1 cellular context compared by ENCODE assay signal in genomic region chr6:43635387-43636311, GRCh38.
TF ChIP-seq lines count a peak whose summit lies in the region.

Gene MAD2L1BP, plus strand, starts transcription at chr6:43635840. Its CDS starts 36 bp downstream, at chr6:43635876.

TF ChIP-seq in K562, 482 proteins besides CTCF, POLR2A, EP300 and RAD21 (continued from another document and continues in another):
- no peak for TF ChIP-seq ZBTB5 (IDR thresholded peaks at IDR 0.05)
- peak; percentile 80 for TF ChIP-seq SIN3A (IDR thresholded peaks at IDR 0.05; ENCODE audit: borderline replicate concordance in 2 of 2, control insufficient read depth in 1 of 2, low read depth in 2 of 2, low read length in 2 of 2)
- no peak for TF ChIP-seq HDAC3 (IDR thresholded peaks at IDR 0.05; ENCODE audit: borderline replicate concordance, partially characterized antibody)
- no peak for TF ChIP-seq MCM5 (IDR thresholded peaks at IDR 0.05; ENCODE audit: low read depth)
- no peak for TF ChIP-seq FIP1L1 (IDR thresholded peaks at IDR 0.05; ENCODE audit: low read depth, low read length, poor library complexity, severe bottlenecking)
- no peak for TF ChIP-seq ZNF551 (CRISPR knock-in tag; IDR thresholded peaks at IDR 0.05)
- peak; percentile 42 to 73; a peak in 3 of 4 replicates for TF ChIP-seq TRIM24 (IDR thresholded peaks at IDR 0.05)
- TF ChIP-seq MEIS2 (IDR thresholded peaks at IDR 0.05; ENCODE audit: partially characterized antibody) = no peak
- TF ChIP-seq MBD1 (CRISPR knock-in tag; IDR thresholded peaks at IDR 0.05) = no peak
- 0 out of 2 replicates have a peak, but pooled peaks have one; percentile 75 for TF ChIP-seq GTF2F1 (IDR thresholded peaks at IDR 0.05; ENCODE audit: low read depth, low read length)
- TF ChIP-seq CHCHD3 (CRISPR knock-in tag; IDR thresholded peaks at IDR 0.05) = no peak
- no peak for TF ChIP-seq MITF (IDR thresholded peaks at IDR 0.05)
- peak; percentile 98 for TF ChIP-seq ETV1 (tag; conservative IDR thresholded peaks at IDR 0.05; ENCODE audit: low read depth)
- TF ChIP-seq SRSF9 (IDR thresholded peaks at IDR 0.05; ENCODE audit: borderline replicate concordance, low read depth, low read length) = no peak
- no peak; the same call in 1 of the 2 replicates for TF ChIP-seq HMBOX1 (IDR thresholded peaks at IDR 0.05)
- no peak for TF ChIP-seq SRSF7 (optimal IDR thresholded peaks at IDR 0.05; ENCODE audit: low read depth, low read length)
- TF ChIP-seq ARID1B (IDR thresholded peaks at IDR 0.05) = peak; percentile 75
- TF ChIP-seq ZNF780A (CRISPR knock-in tag; IDR thresholded peaks at IDR 0.05) = no peak
- TF ChIP-seq ZNF395 (CRISPR knock-in tag; IDR thresholded peaks at IDR 0.05) = no peak
- TF ChIP-seq ZNF3 (CRISPR knock-in tag; IDR thresholded peaks at IDR 0.05) = 0 out of 2 replicates have a peak, but pooled peaks have one; percentile 32
- no peak for TF ChIP-seq NR2F6 (CRISPR knock-in tag; IDR thresholded peaks at IDR 0.05)
- peak; percentile 48; the same call in 1 of the 2 replicates for TF ChIP-seq VEZF1 (CRISPR knock-in tag; IDR thresholded peaks at IDR 0.05)
- peak; percentile 92 for TF ChIP-seq E2F3 (CRISPR knock-in tag; IDR thresholded peaks at IDR 0.05)
- no peak for TF ChIP-seq ZNF347 (CRISPR knock-in tag; IDR thresholded peaks at IDR 0.05; ENCODE audit: low read depth)
- TF ChIP-seq BCL6 (CRISPR knock-in tag; IDR thresholded peaks at IDR 0.05) = 0 out of 2 replicates have a peak, but pooled peaks have one; percentile 5
- peak in 1 of 2 experiments; percentile 23; a peak in 1 of 4 replicates for TF ChIP-seq MLX (CRISPR knock-in tag; conservative IDR thresholded peaks at IDR 0.05)
- peak; percentile 92 for TF ChIP-seq L3MBTL2 (IDR thresholded peaks at IDR 0.05)
- TF ChIP-seq ZBTB34 (CRISPR knock-in tag; IDR thresholded peaks at IDR 0.05) = no peak
- TF ChIP-seq NR2C1 (IDR thresholded peaks at IDR 0.05) = no peak
- TF ChIP-seq NR2C1 (tag; IDR thresholded peaks at IDR 0.05) = peak; percentile 80
- peak; percentile 84 for TF ChIP-seq ZBTB9 (CRISPR knock-in tag; IDR thresholded peaks at IDR 0.05)
- 0 out of 2 replicates have a peak, but pooled peaks have one; percentile 38 for TF ChIP-seq ZNF696 (CRISPR knock-in tag; conservative IDR thresholded peaks at IDR 0.05)
- no peak for TF ChIP-seq NUFIP1 (IDR thresholded peaks at IDR 0.05; ENCODE audit: partially characterized antibody)
- TF ChIP-seq ZNF324 (CRISPR knock-in tag; IDR thresholded peaks at IDR 0.05) = no peak
- no peak for TF ChIP-seq HOMEZ (CRISPR knock-in tag; IDR thresholded peaks at IDR 0.05)
- peak; percentile 95 for TF ChIP-seq ELF1 (tag; IDR thresholded peaks at IDR 0.05)
- TF ChIP-seq DDX20 (tag; IDR thresholded peaks at IDR 0.05; ENCODE audit: low read depth) = no peak
- TF ChIP-seq CREB5 (CRISPR knock-in tag; IDR thresholded peaks at IDR 0.05) = 0 out of 2 replicates have a peak, but pooled peaks have one; percentile 60
